Comparison of ENCODE assay signal across 18 cellular contexts in genomic region chr3:38717603-38718240, GRCh38.
DNase-seq lines count a peak whose midpoint lies in the region; ATAC-seq and TF ChIP-seq lines count a peak whose summit lies in the region.
"Had no signal": no experiment of that assay in that cellular context is flagged by ENCODE, and none has a peak within 500 bp of the region (broad histone marks: within the 10 kb centered on the region; RNA-seq: fewer than 3 reads in every experiment).

No MANE protein-coding gene starts in this region.

- in situ Hi-C loops in IMR-90 (cut with MboI; ENCODE audit: low sequenced_read_pairs) = no loop called here

- no peak overlapping the region for H2AK5ac ChIP-seq in IMR-90 (ENCODE audit: low read depth, low read length)

- ATAC-seq in IMR-90 (ENCODE audit: low read depth) (no peak; the same call in 1 of the 2 replicates), left cardiac atrium (peak; percentile 95), sciatic nerve (peak; percentile 28), left lobe of liver (no peak)
- ATAC-seq: HCT116, Panc1 had no signal

- no peak for TF ChIP-seq CTCF in IMR-90 (conservative IDR thresholded peaks at IDR 0.05; ENCODE audit: low read depth, low read length)
- no peak for TF ChIP-seq CTCF in OCI-LY7 (conservative IDR thresholded peaks at IDR 0.05; ENCODE audit: low read length)

- H2BK20ac ChIP-seq in IMR-90 (ENCODE audit: low read depth, low read length) = no peak overlapping the region

- H4K91ac ChIP-seq in IMR-90 (ENCODE audit: insufficient read depth, low read depth, low read length) = no peak overlapping the region

- H3K79me2 ChIP-seq in OCI-LY7 (ENCODE audit: insufficient read depth, low read depth, low read length) = no peaks in the 10 kb centered on the region

- no peak overlapping the region for H2AK9ac ChIP-seq in IMR-90 (replicated peaks; ENCODE audit: low read depth, low read length, poor library complexity)

- no peak for TF ChIP-seq RAD21 in IMR-90 (IDR thresholded peaks at IDR 0.05; ENCODE audit: low read length)

- H3K79me1 ChIP-seq in IMR-90 (ENCODE audit: low read depth in 1 of 2, low read length in 2 of 2) = no peaks in the 10 kb centered on the region

- CTCF ChIA-PET in IMR-90 (lab: Yijun Ruan, JAX) (no interaction called here), OCI-LY7 (lab: Charles Lee; ENCODE audit: unreplicated experiment) (no interaction called here)

- H3K27ac ChIP-seq in IMR-90 (ENCODE audit: insufficient read depth, low read length) (no peak overlapping the region), OCI-LY7 (ENCODE audit: low read depth, low read length, poor library complexity, severe bottlenecking) (no peak overlapping the region)

- no peaks in the 10 kb centered on the region for H3K36me3 ChIP-seq in IMR-90 (ENCODE audit: control insufficient read depth, insufficient read depth, low read length)
- no peaks in the 10 kb centered on the region for H3K36me3 ChIP-seq in OCI-LY7 (ENCODE audit: insufficient read depth, low read length)

- dilution Hi-C loops in IMR-90 (cut with HindIII; ENCODE audit: low sequenced_read_pairs, unreplicated experiment) = no loop called here

- H3K4me3 ChIP-seq in IMR-90 (ENCODE audit: insufficient read depth, low read depth, low read length) (no peak overlapping the region), OCI-LY7 (ENCODE audit: low read depth, low read length, poor library complexity, severe bottlenecking) (no peak overlapping the region)

- no peak overlapping the region for H2BK5ac ChIP-seq in IMR-90 (ENCODE audit: low read depth, low read length, poor library complexity, severe bottlenecking)

- H4K8ac ChIP-seq in IMR-90 (ENCODE audit: low read depth in 2 of 2, low read length in 2 of 2) = no peak overlapping the region

- H3K27me3 ChIP-seq in IMR-90 (ENCODE audit: control insufficient read depth, insufficient read depth, low read length) = no peaks in the 10 kb centered on the region

- H3K4me2 ChIP-seq in IMR-90 (ENCODE audit: low read depth, low read length) = no peak overlapping the region
- H3K4me2 ChIP-seq in OCI-LY7 (ENCODE audit: low read length) = no peak overlapping the region

- peaks cover 9% of the 10 kb centered on the region for H3K4me1 ChIP-seq in IMR-90 (ENCODE audit: control insufficient read depth, insufficient read depth, low read length)
- no peaks in the 10 kb centered on the region for H3K4me1 ChIP-seq in OCI-LY7 (ENCODE audit: insufficient read depth, low read length, poor library complexity, severe bottlenecking)

- no peak for TF ChIP-seq POLR2A in IMR-90 (IDR thresholded peaks at IDR 0.05; ENCODE audit: low read depth, low read length)

- no peak overlapping the region for H3K14ac ChIP-seq in IMR-90 (replicated peaks; ENCODE audit: low read depth, low read length)

- no peak overlapping the region for H2BK120ac ChIP-seq in IMR-90 (ENCODE audit: low read depth, low read length)

- no peaks in the 10 kb centered on the region for H4K20me1 ChIP-seq in IMR-90 (ENCODE audit: insufficient read depth, low read length)
- no peaks in the 10 kb centered on the region for H4K20me1 ChIP-seq in OCI-LY7 (ENCODE audit: insufficient read depth, low read length)

- BruUV-seq in IMR-90 (replicated peaks; lab: Mats Ljungman, UMichigan) (no TSS peak), OCI-LY7 (replicated peaks; lab: Mats Ljungman, UMichigan) (no TSS peak)

- H3K56ac ChIP-seq in IMR-90 (ENCODE audit: extremely low read depth, insufficient read depth, low read length) = no peak overlapping the region

- H2AFZ ChIP-seq in IMR-90 (replicated peaks; ENCODE audit: low read length, poor library complexity) (peak overlapping the region; percentile 64), OCI-LY7 (ENCODE audit: low read length) (no peak overlapping the region)

- DNase-seq in IMR-90 (no peak), amniotic epithelial cell (ENCODE audit: low read depth) (peak; percentile 17), left cardiac atrium (peak; percentile 51), sciatic nerve (ENCODE audit: low spot score) (no peak), OCI-LY7 (ENCODE audit: low spot score) (no peak), COR-L47 (lab: John Stamatoyannopoulos, UW) (no peak), left lobe of liver (ENCODE audit: low spot score) (no peak)
- DNase-seq: AML-193, Calu3, DMS79 treated with DMSO at 0.1 percent for 48 hours, GDM1, MV-4-11, NCI-H1417 treated with DMSO at 0.1 percent for 48 hours, NCI-H2081, NCI-H524, SIG-M5 had no signal

- H3K18ac ChIP-seq in IMR-90 (ENCODE audit: low read depth, low read length) = no peak overlapping the region

- H3K9me2 ChIP-seq in OCI-LY7 (ENCODE audit: insufficient read depth, low read length) = no peaks in the 10 kb centered on the region

- no peak overlapping the region for H4K5ac ChIP-seq in IMR-90 (ENCODE audit: low read depth, low read length)

- no peaks in the 10 kb centered on the region for H3K9me3 ChIP-seq in IMR-90 (ENCODE audit: control insufficient read depth, insufficient read depth, low read length)
- H3K9me3 ChIP-seq in OCI-LY7 (ENCODE audit: low read length) = no peaks in the 10 kb centered on the region

- POLR2A ChIA-PET in IMR-90 (lab: Charles Lee; ENCODE audit: unreplicated experiment) (no interaction called here), OCI-LY7 (lab: Charles Lee) (no interaction called here)

- no peak overlapping the region for H2BK15ac ChIP-seq in IMR-90 (ENCODE audit: low read depth, low read length)

- H3K9me1 ChIP-seq in IMR-90 (ENCODE audit: insufficient read depth, low read length) = peaks cover 7% of the 10 kb centered on the region

- intact Hi-C loops in IMR-90 (cut with micrococcal nuclease) (no loop called here), left cardiac atrium (cut with DNase I) (no loop called here), sciatic nerve (cut with DNase I) (no loop called here), OCI-LY7 (cut with micrococcal nuclease; ENCODE audit: unreplicated experiment) (no loop called here)

- no peak overlapping the region for H3K9ac ChIP-seq in IMR-90 (ENCODE audit: low read depth, low read length)

- H3K23ac ChIP-seq in IMR-90 (ENCODE audit: low read depth, low read length) = no peak overlapping the region

- H3K4ac ChIP-seq in IMR-90 (ENCODE audit: low read depth, low read length) = no peak overlapping the region

- 40% methylated on average over 1 of the region's 3 CpGs; no CpG with 5 or more reads in 1 of the 2 experiments for WGBS in IMR-90 (ENCODE audit: extremely low coverage in 2 of 2, insufficient read length in 1 of 2), 2 experiments

TF ChIP-seq in IMR-90, 13 proteins besides CTCF, POLR2A, EP300 and RAD21:
- TF ChIP-seq RFX5 (IDR thresholded peaks at IDR 0.05; ENCODE audit: low read depth, low read length) = no peak
- no peak for TF ChIP-seq BHLHE40 (IDR thresholded peaks at IDR 0.05; ENCODE audit: low read depth, low read length)
- TF ChIP-seq ELK1 (IDR thresholded peaks at IDR 0.05; ENCODE audit: borderline replicate concordance, low read depth, low read length) = no peak
- no peak for TF ChIP-seq MAFK (IDR thresholded peaks at IDR 0.05; ENCODE audit: low read depth, low read length)
- TF ChIP-seq SMC3 (IDR thresholded peaks at IDR 0.05; ENCODE audit: low read depth, low read length) = no peak
- TF ChIP-seq RCOR1 (IDR thresholded peaks at IDR 0.05; ENCODE audit: insufficient replicate concordance, low read length) = no peak
- no peak for TF ChIP-seq MAZ (IDR thresholded peaks at IDR 0.05; ENCODE audit: borderline replicate concordance, low read depth, low read length)
- TF ChIP-seq NFE2L2 (IDR thresholded peaks at IDR 0.05; ENCODE audit: low read depth, low read length) = no peak
- TF ChIP-seq CEBPB (IDR thresholded peaks at IDR 0.05; ENCODE audit: low read depth, low read length) = no peak
- TF ChIP-seq FOS (IDR thresholded peaks at IDR 0.05; ENCODE audit: low read depth, low read length) = no peak
- no peak for TF ChIP-seq MXI1 (IDR thresholded peaks at IDR 0.05; ENCODE audit: borderline replicate concordance, low read depth, low read length)
- no peak for TF ChIP-seq CHD1 (IDR thresholded peaks at IDR 0.05; ENCODE audit: low read depth, low read length)
- no peak for TF ChIP-seq USF2 (IDR thresholded peaks at IDR 0.05; ENCODE audit: low read depth, low read length)

Comparison
In these comparisons a context has a peak if more than half of its experiments do, and no peak if none do; other contexts are left out.
1. ATAC-seq: peak in left cardiac atrium (2 of 2) and sciatic nerve (single experiment); none in IMR-90 (single experiment) and left lobe of liver (single experiment).
2. DNase-seq: peak in amniotic epithelial cell (single experiment) and left cardiac atrium (single experiment); none in IMR-90 (single experiment), sciatic nerve (single experiment), OCI-LY7 (single experiment), COR-L47 (single experiment) and left lobe of liver (single experiment).